In the genomic region with DNA sequence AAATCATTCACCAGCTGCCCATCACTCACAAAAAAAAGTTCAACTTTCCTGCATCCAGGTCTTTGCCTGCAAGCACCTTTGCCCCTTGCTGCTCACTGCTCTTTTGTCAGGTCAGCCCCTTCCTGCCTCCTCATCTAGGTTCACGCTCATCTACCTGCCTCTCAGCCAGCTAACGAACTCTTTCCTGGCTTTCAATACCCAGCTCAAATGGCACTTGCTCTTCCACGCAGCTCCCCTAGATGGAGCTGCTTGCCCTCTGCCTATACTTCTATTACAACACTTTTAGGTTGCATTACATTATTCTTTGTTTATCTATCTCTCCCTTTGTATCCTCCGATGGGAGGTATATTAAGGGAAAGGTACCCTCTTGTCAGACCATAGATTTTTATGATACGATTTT, we compare ENCODE assay signal across 15 cellular contexts.
DNase-seq lines count a peak whose midpoint lies in the region; ATAC-seq and TF ChIP-seq lines count a peak whose summit lies in the region.
"Had no signal": no experiment of that assay in that cellular context is flagged by ENCODE, and none has a peak within 500 bp of the region (broad histone marks: within the 10 kb centered on the region; RNA-seq: fewer than 3 reads in every experiment).

No MANE protein-coding gene starts in this region.

- no peak overlapping the region for H2AK5ac ChIP-seq in mesenchymal stem cell (ENCODE audit: low read length, severe bottlenecking)

- H3K27ac ChIP-seq in DOHH2 (ENCODE audit: low read depth, low read length), result no peak overlapping the region
- H3K27ac ChIP-seq in lower lobe of right lung, result no peak overlapping the region
- H3K27ac ChIP-seq in mesenchymal stem cell (ENCODE audit: low read length, poor library complexity, severe bottlenecking), result no peak overlapping the region
- H3K27ac ChIP-seq: ascending aorta, heart left ventricle had no signal

- no peaks in the 10 kb centered on the region for H3K9me2 ChIP-seq in DOHH2 (replicated peaks; ENCODE audit: control insufficient read depth, low read length)

- WGBS in mesenchymal stem cell, result 88% methylated on average over 5 of the region's 5 CpGs

- no peaks in the 10 kb centered on the region; the same call in 1 of the 2 replicates for H3K27me3 ChIP-seq in DOHH2 (ENCODE audit: control insufficient read depth, low read length)
- H3K27me3 ChIP-seq in lower lobe of right lung (ENCODE audit: low read depth), result no peaks in the 10 kb centered on the region
- H3K27me3 ChIP-seq in mesenchymal stem cell (ENCODE audit: control insufficient read depth in 1 of 2, insufficient read depth in 1 of 2, low read length in 2 of 2), result peaks cover 13 to 46% of the 10 kb centered on the region in 2 experiments
- H3K27me3 ChIP-seq: ascending aorta had no signal

- H2AFZ ChIP-seq in mesenchymal stem cell (ENCODE audit: low read depth, low read length), result no peak overlapping the region

- intact Hi-C loops in lower lobe of right lung (cut with DNase I), result no loop called here

- H4K8ac ChIP-seq in mesenchymal stem cell (ENCODE audit: low read length), result no peak overlapping the region

- TF ChIP-seq CTCF in DOHH2 (IDR thresholded peaks at IDR 0.05; ENCODE audit: low read depth, low read length, poor library complexity, severe bottlenecking), result peak; percentile 55
- peak; percentile 32 for TF ChIP-seq CTCF in HFF-Myc (IDR thresholded peaks at IDR 0.05; ENCODE audit: low read depth, low read length, missing control alignments)
- peak; percentile 33; the same call in 1 of the 2 replicates for TF ChIP-seq CTCF in WTC11 (IDR thresholded peaks at IDR 0.05)
- peak; percentile 17 for TF ChIP-seq CTCF in lower lobe of right lung (IDR thresholded peaks at IDR 0.05)

- H3K27me3 Mint-ChIP-seq in WTC11 (ENCODE audit: low read depth), result no peaks in the 10 kb centered on the region

- no peak overlapping the region for H4K91ac ChIP-seq in mesenchymal stem cell (ENCODE audit: low read length)

- H3K4me3 ChIP-seq in DOHH2 (ENCODE audit: low read length) (no peak overlapping the region), HFF-Myc (replicated peaks; ENCODE audit: low read depth, low read length) (no peak overlapping the region), lower lobe of right lung (no peak overlapping the region), mesenchymal stem cell (ENCODE audit: insufficient read depth in 1 of 2, low read depth in 1 of 2, low read length in 2 of 2) (no peak overlapping the region)
- H3K4me3 ChIP-seq: ascending aorta, heart left ventricle had no signal

- no peak overlapping the region for H3K9ac ChIP-seq in mesenchymal stem cell (ENCODE audit: low read length)

- H2BK5ac ChIP-seq in mesenchymal stem cell (ENCODE audit: low read depth, low read length, poor library complexity, severe bottlenecking), result no peak overlapping the region

- peaks cover 13% of the 10 kb centered on the region for H3K36me3 Mint-ChIP-seq in WTC11

- no peaks in the 10 kb centered on the region for H3K36me3 ChIP-seq in DOHH2 (ENCODE audit: control insufficient read depth, low read length)
- no peaks in the 10 kb centered on the region for H3K36me3 ChIP-seq in lower lobe of right lung
- no peaks in the 10 kb centered on the region for H3K36me3 ChIP-seq in mesenchymal stem cell (ENCODE audit: control insufficient read depth in 1 of 2, insufficient read depth in 2 of 2, low read depth in 1 of 2, low read length in 2 of 2)
- H3K36me3 ChIP-seq: ascending aorta, heart left ventricle had no signal

- H3K9me3 Mint-ChIP-seq in WTC11, result peaks cover 29% of the 10 kb centered on the region

- H3K4me3 Mint-ChIP-seq in WTC11, result no peak overlapping the region
- H3K4me3 Mint-ChIP-seq: activated T-helper 1 cell treated with anti-CD3 and anti-CD28 coated beads, Interleukin-12 subunit alpha, Interleukin-12 subunit beta, Interleukin-2, Interleukin-4 antibody, amounts not matched to agents 30 ng/mL and 10 ng/mL and 1 ng/mL, durations not matched to agents 14 hours and 24 hours and 36 hours had no signal

- no peaks in the 10 kb centered on the region for H3K4me1 ChIP-seq in DOHH2 (ENCODE audit: control insufficient read depth, low read length)
- H3K4me1 ChIP-seq in lower lobe of right lung, result no peaks in the 10 kb centered on the region
- no peaks in the 10 kb centered on the region for H3K4me1 ChIP-seq in mesenchymal stem cell (ENCODE audit: control insufficient read depth, insufficient read depth, low read depth, low read length)
- H3K4me1 ChIP-seq: ascending aorta, heart left ventricle had no signal

- H3K27ac Mint-ChIP-seq in WTC11, result no peak overlapping the region
- H3K27ac Mint-ChIP-seq: activated T-helper 1 cell treated with anti-CD3 and anti-CD28 coated beads, Interleukin-12 subunit alpha, Interleukin-12 subunit beta, Interleukin-2, Interleukin-4 antibody, amounts not matched to agents 30 ng/mL and 10 ng/mL and 1 ng/mL, durations not matched to agents 14 hours and 24 hours and 36 hours had no signal

- no peak overlapping the region for H2BK12ac ChIP-seq in mesenchymal stem cell (ENCODE audit: low read length in 2 of 2)

- H3K18ac ChIP-seq in mesenchymal stem cell (ENCODE audit: low read depth in 1 of 2, low read length in 2 of 2), result no peak overlapping the region

- H3K4ac ChIP-seq in mesenchymal stem cell (ENCODE audit: low read depth in 1 of 2, low read length in 2 of 2), result no peak overlapping the region

- no peak overlapping the region for H3K14ac ChIP-seq in mesenchymal stem cell (ENCODE audit: low read length in 2 of 2)

- CTCF ChIA-PET in WTC11 (lab: Charles Lee), result interaction anchor here (0.6 to 2.0 kb wide), 19 partner anchors 9 to 260 kb away, joined by 3 to 13 read pairs (median 4); a partner anchor contains a TSS

- POLR2A ChIA-PET in WTC11 (lab: Charles Lee), result interaction anchor here (1.0 kb wide), 1 partner anchor 278 kb away, joined by 3 read pairs; no protein-coding TSS in a partner anchor

- H3K23ac ChIP-seq in mesenchymal stem cell (ENCODE audit: low read length in 2 of 2), result no peak overlapping the region

- H3F3A ChIP-seq in DOHH2 (ENCODE audit: control insufficient read depth, insufficient read depth), result no peaks in the 10 kb centered on the region

- H3K79me1 ChIP-seq in mesenchymal stem cell (replicated peaks; ENCODE audit: low read length, poor library complexity, severe bottlenecking), result no peaks in the 10 kb centered on the region

- H2BK120ac ChIP-seq in mesenchymal stem cell (ENCODE audit: low read depth, low read length), result no peak overlapping the region

- peak; percentile 51 for ATAC-seq in WTC11
- no peak for ATAC-seq in lower lobe of right lung
- ATAC-seq in HG02678 (IDR thresholded peaks at IDR 0.05; ENCODE audit: unreplicated experiment), result no peak
- ATAC-seq: heart left ventricle, left lobe of liver had no signal

- H3K79me2 ChIP-seq in DOHH2 (ENCODE audit: control insufficient read depth, low read length), result no peaks in the 10 kb centered on the region

- H3K9me3 ChIP-seq in DOHH2 (ENCODE audit: control insufficient read depth, insufficient read depth, low read length) (peaks cover 16% of the 10 kb centered on the region; the same call in 1 of the 2 replicates), lower lobe of right lung (peaks cover 4% of the 10 kb centered on the region), mesenchymal stem cell (ENCODE audit: control insufficient read depth, low read length) (peaks cover 13% of the 10 kb centered on the region)
- H3K9me3 ChIP-seq: ascending aorta had no signal

- no peak for DNase-seq in HFF-Myc (ENCODE audit: extremely low read depth, low read depth)
- no peak for DNase-seq in WTC11 (ENCODE audit: low spot score)
- DNase-seq in lower lobe of right lung, result no peak
- DNase-seq in OCI-M2 (lab: John Stamatoyannopoulos, UW; ENCODE audit: unreplicated experiment), result no peak
- DNase-seq in mesenchymal stem cell, result no peak
- DNase-seq: activated CD4-positive, alpha-beta T cell treated with anti-CD3 and anti-CD28 coated beads for 4 hours; COR-L47; heart left ventricle; NCI-H1694 treated with DMSO at 0.1 percent for 48 hours; small intestine had no signal

- no peaks in the 10 kb centered on the region for H4K20me1 ChIP-seq in DOHH2 (ENCODE audit: control insufficient read depth, insufficient read depth, low read depth, low read length)

- H2BK15ac ChIP-seq in mesenchymal stem cell (ENCODE audit: low read depth, poor library complexity, severe bottlenecking), result no peak overlapping the region

- H3K4me1 Mint-ChIP-seq in WTC11, result peaks cover 9% of the 10 kb centered on the region

- H3K4me2 ChIP-seq in DOHH2 (ENCODE audit: low read length) (no peak overlapping the region), mesenchymal stem cell (ENCODE audit: low read length, poor library complexity, severe bottlenecking) (no peak overlapping the region)

TF ChIP-seq in WTC11, 78 proteins besides CTCF, POLR2A, EP300 and RAD21 (continues in another document):
- TF ChIP-seq, protein P1, sequence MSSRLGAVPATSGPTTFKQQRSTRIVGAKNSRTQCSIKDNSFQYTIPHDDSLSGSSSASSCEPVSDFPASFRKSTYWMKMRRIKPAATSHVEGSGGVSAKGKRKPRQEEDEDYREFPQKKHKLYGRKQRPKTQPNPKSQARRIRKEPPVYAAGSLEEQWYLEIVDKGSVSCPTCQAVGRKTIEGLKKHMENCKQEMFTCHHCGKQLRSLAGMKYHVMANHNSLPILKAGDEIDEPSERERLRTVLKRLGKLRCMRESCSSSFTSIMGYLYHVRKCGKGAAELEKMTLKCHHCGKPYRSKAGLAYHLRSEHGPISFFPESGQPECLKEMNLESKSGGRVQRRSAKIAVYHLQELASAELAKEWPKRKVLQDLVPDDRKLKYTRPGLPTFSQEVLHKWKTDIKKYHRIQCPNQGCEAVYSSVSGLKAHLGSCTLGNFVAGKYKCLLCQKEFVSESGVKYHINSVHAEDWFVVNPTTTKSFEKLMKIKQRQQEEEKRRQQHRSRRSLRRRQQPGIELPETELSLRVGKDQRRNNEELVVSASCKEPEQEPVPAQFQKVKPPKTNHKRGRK (CRISPR knock-in tag; IDR thresholded peaks at IDR 0.05; ENCODE audit: borderline replicate concordance), result no peak
- no peak for TF ChIP-seq TP53 (CRISPR knock-in tag; IDR thresholded peaks at IDR 0.05)
